ENCODE assay signal across 1 cellular context in the genomic region with DNA sequence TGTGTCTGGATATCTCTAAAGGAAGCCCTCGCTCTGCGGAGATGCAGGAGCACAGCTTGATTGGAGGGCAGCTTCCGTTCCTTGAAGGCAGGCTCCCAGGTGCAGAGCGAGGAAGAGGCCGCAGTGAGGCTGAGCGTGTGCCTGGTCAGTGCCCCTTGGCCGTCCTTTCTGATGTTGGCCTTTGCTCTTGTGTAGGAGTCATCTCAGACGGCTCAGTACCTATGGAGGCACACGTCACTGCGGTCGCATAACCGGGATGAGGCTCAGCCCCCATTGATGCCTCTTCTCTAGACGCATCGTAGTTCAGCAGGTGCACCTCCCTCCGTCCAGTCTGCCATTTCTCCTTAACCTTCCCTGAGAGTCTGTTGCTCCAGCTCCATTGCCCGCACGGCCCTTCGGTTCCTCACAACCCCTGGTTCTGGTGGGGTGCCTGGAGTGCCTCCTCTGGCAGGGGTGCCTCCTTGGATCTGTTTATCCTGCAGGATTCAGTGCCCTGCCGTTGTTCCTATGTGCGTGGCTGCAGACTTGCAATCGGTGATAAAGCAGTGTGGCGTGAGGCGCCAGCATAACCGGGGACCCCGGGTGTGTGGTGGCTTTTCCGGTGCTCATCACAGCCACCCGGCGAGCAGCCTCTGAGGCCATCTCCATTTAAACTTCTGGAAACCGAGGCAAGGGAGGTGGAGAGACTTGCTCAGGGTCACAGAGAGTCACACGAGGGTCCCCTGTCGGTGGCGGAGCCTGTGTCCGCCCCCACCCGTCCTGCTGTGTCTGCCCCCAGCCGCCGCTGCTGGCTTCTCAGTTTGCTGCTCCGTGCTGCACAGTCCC.
TF ChIP-seq lines count a peak whose summit lies in the region.

No MANE protein-coding gene starts in this region.

TF ChIP-seq in IMR-90, 13 proteins besides CTCF, POLR2A, EP300 and RAD21:
- TF ChIP-seq NFE2L2 (IDR thresholded peaks at IDR 0.05; ENCODE audit: low read depth, low read length) (no peak), MAZ (IDR thresholded peaks at IDR 0.05; ENCODE audit: borderline replicate concordance, low read depth, low read length) (no peak)
TF ChIP-seq in IMR-90: peak in this region for 0.
